Comparison of ENCODE assay signal across 8 cellular contexts in the genomic region with DNA sequence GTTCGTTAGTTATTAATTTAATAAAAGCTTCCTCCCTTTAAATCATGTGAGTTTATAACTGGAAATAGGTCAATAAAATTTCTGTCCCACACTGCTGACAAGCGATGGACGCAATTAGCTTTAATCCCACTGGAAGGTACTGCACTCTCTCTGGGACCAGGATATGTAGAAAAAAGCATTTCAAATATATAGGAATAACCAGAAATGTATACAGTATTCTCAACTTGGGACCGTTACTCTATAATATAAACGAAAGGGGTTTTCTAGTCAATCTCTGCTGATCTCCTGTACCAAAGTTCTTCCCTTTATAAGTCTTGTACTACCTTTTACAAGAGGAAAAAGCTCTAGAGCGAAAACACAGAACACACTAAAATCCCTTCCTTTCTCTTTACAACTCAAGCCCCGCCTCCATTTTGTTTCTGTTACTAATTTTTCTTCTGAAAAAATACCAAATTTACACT. TPM values are rescaled to one million over a fixed set of nuclear protein-coding genes. Genes with fewer than 3 reads are reported as not detected.
DNase-seq lines count a peak whose midpoint lies in the region; ATAC-seq and TF ChIP-seq lines count a peak whose summit lies in the region.

No MANE protein-coding gene starts in this region.

- no peaks in the 10 kb centered on the region for H3K27me3 Mint-ChIP-seq in glutamatergic neuron (ENCODE audit: unreplicated experiment)

- H3K9me3 Mint-ChIP-seq in glutamatergic neuron (ENCODE audit: unreplicated experiment) = no peaks in the 10 kb centered on the region

- H3K4me1 Mint-ChIP-seq in glutamatergic neuron (ENCODE audit: low read depth, unreplicated experiment) = peaks cover 10% of the 10 kb centered on the region

- DNase-seq in GM13977 (ENCODE audit: low spot score) (peak; percentile 21), NCI-H82 (lab: John Stamatoyannopoulos, UW) (peak; percentile 65), osteoblast (ENCODE audit: insufficient read length, low spot score, missing footprints) (no peak), glutamatergic neuron (no peak), NCI-H510A treated with DMSO at 0.1 percent for 48 hours (lab: John Stamatoyannopoulos, UW) (no peak)

- peaks cover 20% of the 10 kb centered on the region for H3K4me1 ChIP-seq in endocrine pancreas (ENCODE audit: control insufficient read depth, insufficient read depth, low read length)
- peaks cover 24% of the 10 kb centered on the region for H3K4me1 ChIP-seq in osteoblast (ENCODE audit: insufficient read depth, low read length)

- no peak overlapping the region for H3K4me3 Mint-ChIP-seq in glutamatergic neuron (ENCODE audit: unreplicated experiment)

- in situ Hi-C loops in GM13977 (cut with MboI; ENCODE audit: low pct_unique_long_range_greater_than_20kb, low sequenced_read_pairs, unreplicated experiment) = no loop called here

- peak overlapping the region; percentile 76 for H2AFZ ChIP-seq in osteoblast (ENCODE audit: low read length)

- H3K4me2 ChIP-seq in osteoblast (ENCODE audit: insufficient read depth, low read length) = peak overlapping the region; percentile 97

- H3K27ac Mint-ChIP-seq in glutamatergic neuron (ENCODE audit: unreplicated experiment) = no peak overlapping the region

- no peaks in the 10 kb centered on the region for H3K9me3 ChIP-seq in endocrine pancreas (ENCODE audit: control insufficient read depth, low read length)
- H3K9me3 ChIP-seq in osteoblast (ENCODE audit: low read depth, low read length) = no peaks in the 10 kb centered on the region

- no peaks in the 10 kb centered on the region for H3K27me3 ChIP-seq in endocrine pancreas (ENCODE audit: control insufficient read depth, insufficient read depth, low read length)
- no peaks in the 10 kb centered on the region for H3K27me3 ChIP-seq in osteoblast (ENCODE audit: insufficient read depth, low read length)

- no peak for ATAC-seq in GM19023 (IDR thresholded peaks at IDR 0.05; ENCODE audit: unreplicated experiment)
- ATAC-seq in HG02973 (IDR thresholded peaks at IDR 0.05; ENCODE audit: unreplicated experiment) = no peak

- H3K4me3 ChIP-seq in endocrine pancreas (ENCODE audit: control insufficient read depth, insufficient read depth, low read length) = peak overlapping the region; percentile 96
- H3K4me3 ChIP-seq in osteoblast (ENCODE audit: insufficient read depth, low read length) = peak overlapping the region; percentile 97

- peaks cover 8% of the 10 kb centered on the region for H4K20me1 ChIP-seq in osteoblast (ENCODE audit: insufficient read depth, low read length)

- TF ChIP-seq CTCF in GM13977 (IDR thresholded peaks at IDR 0.05; ENCODE audit: extremely low read depth, insufficient read depth, missing control alignments) = no peak
- TF ChIP-seq CTCF in osteoblast (IDR thresholded peaks at IDR 0.05; ENCODE audit: extremely low read depth, low read depth, low read length) = no peak
- no peak for TF ChIP-seq CTCF in glutamatergic neuron (IDR thresholded peaks at IDR 0.05; ENCODE audit: partially characterized antibody, unreplicated experiment)

- H3K9ac ChIP-seq in endocrine pancreas (ENCODE audit: control insufficient read depth, insufficient read depth, low read length) = peak overlapping the region; percentile 55

- peak overlapping the region; percentile 100 for H3K27ac ChIP-seq in osteoblast (ENCODE audit: low read depth, low read length)

- peaks cover 69% of the 10 kb centered on the region for H3K79me2 ChIP-seq in osteoblast (ENCODE audit: insufficient read depth, low read length)

- no peaks in the 10 kb centered on the region for H3K36me3 ChIP-seq in endocrine pancreas (ENCODE audit: control insufficient read depth, insufficient read depth, low read length)
- no peaks in the 10 kb centered on the region for H3K36me3 ChIP-seq in osteoblast (ENCODE audit: insufficient read depth, low read length)

- H3K36me3 Mint-ChIP-seq in glutamatergic neuron (ENCODE audit: unreplicated experiment) = no peaks in the 10 kb centered on the region

RNA-seq across cellular contexts. Expression of a gene that starts 1.8 kb away (rescaled TPM):
- total RNA-seq in osteoblast (11.6 and 14.7 TPM in 2 replicates), glutamatergic neuron (ENCODE audit: unreplicated experiment) (101 TPM)

Comparison
In these comparisons a context has a peak if more than half of its experiments do, and no peak if none do; other contexts are left out.
1. DNase-seq: peak in GM13977 (single experiment) and NCI-H82 (single experiment); none in osteoblast (single experiment), glutamatergic neuron (single experiment) and NCI-H510A treated with DMSO at 0.1 percent for 48 hours (single experiment).